In genomic region chr2:156933580-156934225, GRCh38 we compare ENCODE assay signal across 23 cellular contexts.
DNase-seq lines count a peak whose midpoint lies in the region; ATAC-seq and TF ChIP-seq lines count a peak whose summit lies in the region.
"Had no signal": no experiment of that assay in that cellular context is flagged by ENCODE, and none has a peak within 500 bp of the region (broad histone marks: within the 10 kb centered on the region; RNA-seq: fewer than 3 reads in every experiment).

No MANE protein-coding gene starts in this region.

- intact Hi-C loops in left ventricle myocardium superior (cut with micrococcal nuclease), result no loop called here

- H3K4me1 Mint-ChIP-seq in HFFc6 (ENCODE audit: low read depth), result peaks cover 26% of the 10 kb centered on the region
- H3K4me1 Mint-ChIP-seq in nephron progenitor cell, result no peaks in the 10 kb centered on the region
- H3K4me1 Mint-ChIP-seq: CD4-positive, alpha-beta memory T cell had no signal

- H3K4me1 ChIP-seq in RWPE2 (ENCODE audit: insufficient read depth, poor library complexity, severe bottlenecking) (peaks cover 22% of the 10 kb centered on the region), foreskin keratinocyte (no peaks in the 10 kb centered on the region)
- H3K4me1 ChIP-seq: BLaER1, Caco-2 had no signal

- H3K36me3 ChIP-seq in RWPE2 (ENCODE audit: low read depth), result no peaks in the 10 kb centered on the region
- H3K36me3 ChIP-seq: BLaER1 had no signal

- peak; percentile 10 for DNase-seq in HFFc6
- no peak for DNase-seq in RWPE2 (ENCODE audit: low spot score)
- DNase-seq in foreskin keratinocyte, result peak in 1 of 2 donors; percentile 52
- no peak for DNase-seq in left ventricle myocardium superior
- no peak for DNase-seq in nephron progenitor cell
- no peak for DNase-seq in UCSD-AML1 (lab: John Stamatoyannopoulos, UW; ENCODE audit: unreplicated experiment)
- DNase-seq: Caco-2; CD4-positive, alpha-beta memory T cell; DND-41; GOT3; HCEC 1CT; KG1; NCI-H1092 treated with DMSO at 0.1 percent for 48 hours; NCI-H2029 treated with DMSO at 0.1 percent for 48 hours; NCI-H446 treated with DMSO at 0.1 percent for 48 hours; NCI-H526 treated with DMSO at 0.1 percent for 48 hours; SIG-M5; SK-N-SH had no signal

- no peaks in the 10 kb centered on the region for H3K9me3 Mint-ChIP-seq in HFFc6
- H3K9me3 Mint-ChIP-seq in nephron progenitor cell, result no peaks in the 10 kb centered on the region

- H3K27me3 Mint-ChIP-seq in HFFc6 (ENCODE audit: insufficient read depth) (no peaks in the 10 kb centered on the region; the same call in 1 of the 2 replicates), nephron progenitor cell (ENCODE audit: low read depth, poor library complexity) (peaks cover 5% of the 10 kb centered on the region)

- TF ChIP-seq CTCF in HFFc6 (IDR thresholded peaks at IDR 0.05), result no peak
- TF ChIP-seq CTCF in RWPE2 (IDR thresholded peaks at IDR 0.05; ENCODE audit: poor library complexity, severe bottlenecking), result no peak
- no peak for TF ChIP-seq CTCF in foreskin keratinocyte (conservative IDR thresholded peaks at IDR 0.05)
- no peak for TF ChIP-seq CTCF in nephron progenitor cell (IDR thresholded peaks at IDR 0.05)

- 0 out of 3 replicates have a peak, but pooled peaks have one; percentile 12 for ATAC-seq in RWPE2 (ENCODE audit: low read depth)
- ATAC-seq in foreskin keratinocyte, result peak; percentile 44
- ATAC-seq in GM18907 (IDR thresholded peaks at IDR 0.05; ENCODE audit: unreplicated experiment), result no peak
- no peak for ATAC-seq in left ventricle myocardium superior
- ATAC-seq: HepG2 had no signal

- H3K27ac ChIP-seq in RWPE2 (ENCODE audit: poor library complexity, severe bottlenecking) (no peak overlapping the region), foreskin keratinocyte (no peak overlapping the region)
- H3K27ac ChIP-seq: BLaER1, HL-60, RWPE1 had no signal

- H3K27me3 ChIP-seq in RWPE2 (ENCODE audit: insufficient read depth, poor library complexity, severe bottlenecking) (no peaks in the 10 kb centered on the region), foreskin keratinocyte (no peaks in the 10 kb centered on the region)
- H3K27me3 ChIP-seq: BLaER1 had no signal

- no peak overlapping the region for H3K4me3 ChIP-seq in RWPE2 (ENCODE audit: severe bottlenecking)
- H3K4me3 ChIP-seq: BLaER1 had no signal

- H3K36me3 Mint-ChIP-seq in HFFc6 (ENCODE audit: low read depth) (no peaks in the 10 kb centered on the region), nephron progenitor cell (ENCODE audit: low read depth) (no peaks in the 10 kb centered on the region)
- H3K36me3 Mint-ChIP-seq: CD4-positive, alpha-beta memory T cell had no signal

- H3K27ac Mint-ChIP-seq in HFFc6, result peak overlapping the region; percentile 37; the same call in 1 of the 2 replicates
- no peak overlapping the region for H3K27ac Mint-ChIP-seq in nephron progenitor cell
- H3K27ac Mint-ChIP-seq: CD4-positive, alpha-beta memory T cell had no signal

- H3K4me3 Mint-ChIP-seq in HFFc6, result no peak overlapping the region; the same call in 1 of the 2 replicates
- no peak overlapping the region for H3K4me3 Mint-ChIP-seq in nephron progenitor cell
- H3K4me3 Mint-ChIP-seq: CD4-positive, alpha-beta memory T cell had no signal

- no peaks in the 10 kb centered on the region for H3K9me3 ChIP-seq in RWPE2 (ENCODE audit: severe bottlenecking)
- H3K9me3 ChIP-seq: BLaER1, Caco-2, SK-N-SH had no signal

Comparison
In these comparisons a context has a peak if more than half of its experiments do, and no peak if none do; other contexts are left out.
1. ATAC-seq: peak in RWPE2 (single experiment) and foreskin keratinocyte (single experiment); none in GM18907 (single experiment) and left ventricle myocardium superior (single experiment).